In genomic region chr2:54658548-54659207, GRCh38 we compare ENCODE assay signal across 12 cellular contexts.
DNase-seq lines count a peak whose midpoint lies in the region; ATAC-seq, FAIRE-seq and TF ChIP-seq lines count a peak whose summit lies in the region.
"Had no signal": no experiment of that assay in that cellular context is flagged by ENCODE, and none has a peak within 500 bp of the region (broad histone marks: within the 10 kb centered on the region; RNA-seq: fewer than 3 reads in every experiment).

No MANE protein-coding gene starts in this region.

- H3K9me3 Mint-ChIP-seq in memory B cell, result no peaks in the 10 kb centered on the region
- H3K9me3 Mint-ChIP-seq in immature natural killer cell, result no peaks in the 10 kb centered on the region
- H3K9me3 Mint-ChIP-seq: CD8-positive, alpha-beta memory T cell had no signal

- TF ChIP-seq CTCF in astrocyte of the spinal cord (IDR thresholded peaks at IDR 0.05; ENCODE audit: low read depth, low read length), result no peak

- H3K4me3 Mint-ChIP-seq in memory B cell (no peak overlapping the region), immature natural killer cell (no peak overlapping the region)
- H3K4me3 Mint-ChIP-seq: CD8-positive, alpha-beta memory T cell had no signal

- no peaks in the 10 kb centered on the region for H3K27me3 ChIP-seq in ACC112 (ENCODE audit: insufficient read depth, low read length)
- H3K27me3 ChIP-seq: body of pancreas, foreskin keratinocyte had no signal

- H3K36me3 Mint-ChIP-seq in memory B cell (peaks cover 39% of the 10 kb centered on the region), immature natural killer cell (peaks cover 23 to 77% (median 48%) of the 10 kb centered on the region in 3 donors)

- no peak overlapping the region for H2AFZ ChIP-seq in ACC112 (ENCODE audit: low read length, unreplicated experiment)

- H3K4me1 ChIP-seq in ACC112 (ENCODE audit: control insufficient read depth, insufficient read depth, low read length, unreplicated experiment), result peaks cover 10% of the 10 kb centered on the region
- H3K4me1 ChIP-seq: body of pancreas, foreskin keratinocyte had no signal

- FAIRE-seq in H54 (lab: Jason Lieb, UNC), result peak; percentile 15

- H3K4me1 Mint-ChIP-seq in memory B cell, result peaks cover 2% of the 10 kb centered on the region
- no peaks in the 10 kb centered on the region for H3K4me1 Mint-ChIP-seq in immature natural killer cell

- no peaks in the 10 kb centered on the region for H3K79me2 ChIP-seq in ACC112 (ENCODE audit: control insufficient read depth, insufficient read depth, low read length, unreplicated experiment)

- no peak for ATAC-seq in memory B cell (ENCODE audit: low read depth)
- ATAC-seq: body of pancreas had no signal

- H3K27ac Mint-ChIP-seq in memory B cell (peak overlapping the region; percentile 62), immature natural killer cell (peak overlapping the region in 3 of 6 donors; percentile 12 to 34 (median 26))

- H3K36me3 ChIP-seq in ACC112 (ENCODE audit: insufficient read depth, low read length), result peaks cover 45% of the 10 kb centered on the region

- in situ Hi-C loops in astrocyte of the spinal cord (cut with HindIII; ENCODE audit: low sequenced_read_pairs), result no loop called here

- H3K27me3 Mint-ChIP-seq in memory B cell (no peaks in the 10 kb centered on the region), immature natural killer cell (ENCODE audit: low read depth in 3 of 3) (peaks cover 0 to 3% (median 2%) of the 10 kb centered on the region in 3 donors)
- H3K27me3 Mint-ChIP-seq: CD8-positive, alpha-beta memory T cell had no signal

- no peak for TF ChIP-seq POLR2A in H54 (IDR thresholded peaks at IDR 0.05; ENCODE audit: low read depth, low read length)

- DNase-seq in H54 (ENCODE audit: insufficient read length, low spot score) (peak; percentile 20), astrocyte of the spinal cord (ENCODE audit: low read depth, low spot score) (peak; percentile 94), memory B cell (ENCODE audit: low spot score in 2 of 2) (no peak), RKO (ENCODE audit: low spot score) (no peak), iPS-NIHi7 (ENCODE audit: extremely low spot score) (no peak), immature natural killer cell (no peak), inferior parietal cortex (ENCODE audit: extremely low spot score) (no peak)
- DNase-seq: body of pancreas; CD8-positive, alpha-beta memory T cell; foreskin keratinocyte; SIG-M5 had no signal

- H3K27ac ChIP-seq in ACC112 (ENCODE audit: low read depth, low read length), result peak overlapping the region; percentile 18; the same call in 1 of the 2 replicates
- H3K27ac ChIP-seq: foreskin keratinocyte had no signal

- no peak overlapping the region for H3K4me3 ChIP-seq in ACC112 (ENCODE audit: low read depth, low read length)
- no peak overlapping the region for H3K4me3 ChIP-seq in astrocyte of the spinal cord (ENCODE audit: low read depth, low read length)
- H3K4me3 ChIP-seq: body of pancreas had no signal

Comparison
In these comparisons a context has a peak if more than half of its experiments do, and no peak if none do; other contexts are left out.
1. DNase-seq: peak in H54 (single experiment) and astrocyte of the spinal cord (single experiment); none in memory B cell (0 of 2), RKO (single experiment), iPS-NIHi7 (single experiment), immature natural killer cell (0 of 3) and inferior parietal cortex (single experiment).